Comparison of ENCODE assay signal across 9 cellular contexts in genomic region chr16:68299571-68300453, GRCh38. TPM values are rescaled to one million over a fixed set of nuclear protein-coding genes. Genes with fewer than 3 reads are reported as not detected.
DNase-seq lines count a peak whose midpoint lies in the region; ATAC-seq and TF ChIP-seq lines count a peak whose summit lies in the region.
"Had no signal": no experiment of that assay in that cellular context is flagged by ENCODE, and none has a peak within 500 bp of the region (broad histone marks: within the 10 kb centered on the region; RNA-seq: fewer than 3 reads in every experiment).

No MANE protein-coding gene starts in this region.

- no peaks in the 10 kb centered on the region for H3K27me3 Mint-ChIP-seq in T-helper 2 cell treated with Interferon-gamma antibody and Interleukin-4, amounts not matched to agents 5 μg/mL and 100 μg/mL, for 36 hours (ENCODE audit: low read depth)
- no peaks in the 10 kb centered on the region for H3K27me3 Mint-ChIP-seq in T-cell

- peak overlapping the region; percentile 39 for H3K27ac Mint-ChIP-seq in T-helper 2 cell treated with Interferon-gamma antibody and Interleukin-4, amounts not matched to agents 5 μg/mL and 100 μg/mL, for 36 hours
- H3K27ac Mint-ChIP-seq in T-cell: peak overlapping the region; percentile 4 to 71

- peaks cover 9% of the 10 kb centered on the region; the same call in 1 of the 2 replicates for H3F3A ChIP-seq in MM.1S (ENCODE audit: insufficient read depth, low read length)

- H3K9me3 ChIP-seq in esophagus squamous epithelium: no peaks in the 10 kb centered on the region
- no peaks in the 10 kb centered on the region for H3K9me3 ChIP-seq in lower lobe of right lung
- no peaks in the 10 kb centered on the region for H3K9me3 ChIP-seq in MM.1S (replicated peaks; ENCODE audit: insufficient read depth, low read length)

- H3K4me3 ChIP-seq in esophagus squamous epithelium (no peak overlapping the region), skin epidermis (no peak overlapping the region), lower lobe of right lung (no peak overlapping the region), MM.1S (ENCODE audit: low read length) (no peak overlapping the region)

- intact Hi-C loops in esophagus squamous epithelium (cut with DNase I): loop anchor here (10.0 kb wide), 1 partner anchor 55 kb away; no protein-coding TSS in a partner anchor
- intact Hi-C loops in lower lobe of right lung (cut with DNase I): no loop called here

- H3K4me1 Mint-ChIP-seq in T-helper 2 cell treated with Interferon-gamma antibody and Interleukin-4, amounts not matched to agents 5 μg/mL and 100 μg/mL, for 36 hours (ENCODE audit: low read depth): no peaks in the 10 kb centered on the region
- peaks cover 22 to 50% (median 31%) of the 10 kb centered on the region in 3 donors for H3K4me1 Mint-ChIP-seq in T-cell

- DNase-seq in T-helper 2 cell treated with Interferon-gamma antibody and Interleukin-4, amounts not matched to agents 5 μg/mL and 100 μg/mL, for 36 hours (ENCODE audit: low spot score): no peak
- DNase-seq in T-helper 2 cell (no peak), T-cell (no peak), esophagus squamous epithelium (lab: John Stamatoyannopoulos, UW) (no peak), lower lobe of right lung (no peak), MM.1S (no peak)
- DNase-seq: NCI-H345 had no signal

- no peak for TF ChIP-seq POLR2A in esophagus squamous epithelium (IDR thresholded peaks at IDR 0.05)

- peak overlapping the region; percentile 49 to 70 (median 67) for H3K27ac ChIP-seq in esophagus squamous epithelium
- H3K27ac ChIP-seq in skin epidermis: peak overlapping the region in 15 of 21 experiments; percentile 17 to 71 (median 38)
- no peak overlapping the region for H3K27ac ChIP-seq in lower lobe of right lung
- H3K27ac ChIP-seq in MM.1S (ENCODE audit: low read length): no peak overlapping the region

- POLR2A ChIA-PET in T-cell (lab: Charles Lee): interaction anchor here in 1 of 2 donors (2.0 kb wide), 1 partner anchor 10 kb away, joined by 6 read pairs; no protein-coding TSS in a partner anchor

- no peak for TF ChIP-seq CTCF in esophagus squamous epithelium (IDR thresholded peaks at IDR 0.05)
- no peak for TF ChIP-seq CTCF in lower lobe of right lung (IDR thresholded peaks at IDR 0.05)
- TF ChIP-seq CTCF in MM.1S (IDR thresholded peaks at IDR 0.05; ENCODE audit: low read length): no peak

- 52 to 55% methylated on average over 11 of the region's 11 CpGs for WGBS in esophagus squamous epithelium, 2 donors

- H3K9me2 ChIP-seq in MM.1S (replicated peaks; ENCODE audit: insufficient read depth, low read length): no peaks in the 10 kb centered on the region

- ATAC-seq in T-cell (replicated peaks in 1 of 4): no peak
- no peak for ATAC-seq in lower lobe of right lung
- ATAC-seq in GM21515 (IDR thresholded peaks at IDR 0.05; ENCODE audit: unreplicated experiment): no peak

- H3K9me3 Mint-ChIP-seq in T-helper 2 cell treated with Interferon-gamma antibody and Interleukin-4, amounts not matched to agents 5 μg/mL and 100 μg/mL, for 36 hours: no peaks in the 10 kb centered on the region
- no peaks in the 10 kb centered on the region for H3K9me3 Mint-ChIP-seq in T-cell

- H2AFZ ChIP-seq in MM.1S (ENCODE audit: low read length): no peak overlapping the region

- peaks cover 78% of the 10 kb centered on the region for H3K79me2 ChIP-seq in MM.1S (ENCODE audit: low read length)

- H3K36me3 ChIP-seq in esophagus squamous epithelium (peaks cover 14 to 100% (median 51%) of the 10 kb centered on the region in 3 donors), lower lobe of right lung (peaks cover 100% of the 10 kb centered on the region), MM.1S (replicated peaks; ENCODE audit: insufficient read depth, low read length) (peaks cover 16% of the 10 kb centered on the region)

- no peaks in the 10 kb centered on the region for H3K27me3 ChIP-seq in esophagus squamous epithelium
- no peaks in the 10 kb centered on the region for H3K27me3 ChIP-seq in lower lobe of right lung (ENCODE audit: low read depth)
- no peaks in the 10 kb centered on the region for H3K27me3 ChIP-seq in MM.1S (replicated peaks; ENCODE audit: insufficient read depth, low read length)

- H3K4me1 ChIP-seq in esophagus squamous epithelium (peaks cover 0 to 30% (median 27%) of the 10 kb centered on the region in 3 donors), lower lobe of right lung (no peaks in the 10 kb centered on the region), MM.1S (ENCODE audit: low read length) (0 out of 2 replicates have a peak, but pooled peaks cover under 1% of the 10 kb centered on the region)

- CTCF ChIA-PET in T-cell (lab: Charles Lee): interaction anchor here (0.6 to 1.2 kb wide), 8 partner anchors 8 to 873 kb away, joined by 3 to 4 read pairs (median 3); partner anchors contain the start of genes PRMT7 (in 1 of the 2), SLC7A6 (in 1 of the 2) and SLC7A6OS (in 1 of the 2)

- no peak overlapping the region for H3K9ac ChIP-seq in MM.1S (ENCODE audit: low read length)

- no peak overlapping the region for H3K4me3 Mint-ChIP-seq in T-helper 2 cell treated with Interferon-gamma antibody and Interleukin-4, amounts not matched to agents 5 μg/mL and 100 μg/mL, for 36 hours
- H3K4me3 Mint-ChIP-seq in T-cell: no peak overlapping the region

- H4K20me1 ChIP-seq in MM.1S (ENCODE audit: insufficient read depth, low read length): no peaks in the 10 kb centered on the region

- peaks cover 77% of the 10 kb centered on the region for H3K36me3 Mint-ChIP-seq in T-helper 2 cell treated with Interferon-gamma antibody and Interleukin-4, amounts not matched to agents 5 μg/mL and 100 μg/mL, for 36 hours (ENCODE audit: low read depth)
- H3K36me3 Mint-ChIP-seq in T-cell: peaks cover 67% of the 10 kb centered on the region

- no peak overlapping the region for H3K4me2 ChIP-seq in MM.1S (ENCODE audit: low read depth, low read length)

RNA-seq across cellular contexts. Expression of gene SLC7A6OS, which starts 10.9 kb away (rescaled TPM):
- total RNA-seq in T-cell (10 to 100 TPM; 42.5 to 50.3 (median 43.9) TPM), esophagus squamous epithelium (10 to 100 TPM in 1 of 4 donors, 1 to 10 TPM in 3; 4.5 to 16.2 (median 6.7) TPM), lower lobe of right lung (16.8 TPM)

RNA-seq across cellular contexts. Expression of gene PRMT7, which starts 11.0 kb away (rescaled TPM):
- total RNA-seq in T-cell (10 to 100 TPM; 80.1 to 92.4 (median 87.2) TPM), esophagus squamous epithelium (10 to 100 TPM; 15.2 to 35.7 (median 21.2) TPM), lower lobe of right lung (36.1 TPM)

RNA-seq across cellular contexts. Expression of gene SLC7A6, which starts 35.5 kb away (rescaled TPM):
- total RNA-seq in T-cell (100 to 1,000 TPM; 146 to 216 (median 185) TPM), esophagus squamous epithelium (10 to 100 TPM in 1 of 4 donors, 1 to 10 TPM in 3; 5.7 to 28.2 (median 7.9) TPM), lower lobe of right lung (47.1 TPM)

RNA-seq across cellular contexts. Expression of gene PLA2G15, which starts 54.6 kb away (rescaled TPM):
- total RNA-seq in T-cell (10 to 100 TPM in 4 of 5 donors, 1 to 10 TPM in 1; 8.7 to 16.4 (median 10.9) TPM), esophagus squamous epithelium (1 to 10 TPM; 3.3 to 9.8 (median 6.6) TPM), lower lobe of right lung (45.1 TPM)

Comparison
In these comparisons a context has a peak if more than half of its experiments do, and no peak if none do; other contexts are left out.
1. H3K27ac ChIP-seq: peak in esophagus squamous epithelium (4 of 4) and skin epidermis (15 of 21); none in lower lobe of right lung (single experiment) and MM.1S (single experiment).